ENCODE assay signal across 8 cellular contexts in the genomic region with DNA sequence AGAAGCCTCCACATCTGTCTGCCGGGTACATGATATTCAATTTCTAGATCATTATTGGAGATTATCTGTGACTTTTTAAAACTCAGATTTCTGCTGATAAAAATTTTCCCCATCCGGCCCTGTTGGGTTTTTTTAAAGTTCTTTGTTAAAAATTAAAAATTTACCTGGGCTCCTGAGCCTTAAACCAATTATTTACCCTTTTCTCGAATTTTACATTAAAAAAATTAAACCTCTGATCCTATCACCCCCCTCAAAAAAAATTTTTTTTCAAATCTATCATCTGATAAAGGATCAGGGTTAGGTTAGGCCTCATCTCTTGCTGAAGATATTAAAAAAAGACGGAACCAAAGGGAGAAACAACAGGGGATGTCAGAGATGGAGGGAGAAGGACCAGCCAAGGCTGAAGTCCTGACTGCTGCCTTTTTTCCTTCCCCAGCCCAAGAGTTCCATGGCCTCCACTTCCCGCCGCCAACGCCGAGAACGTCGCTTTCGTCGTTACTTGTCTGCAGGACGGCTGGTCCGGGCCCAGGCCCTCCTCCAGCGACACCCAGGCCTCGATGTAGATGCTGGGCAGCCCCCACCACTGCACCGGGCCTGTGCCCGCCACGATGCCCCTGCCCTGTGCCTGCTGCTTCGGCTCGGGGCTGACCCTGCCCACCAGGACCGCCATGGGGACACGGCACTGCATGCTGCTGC. TPM values are rescaled to one million over a fixed set of nuclear protein-coding genes. Genes with fewer than 3 reads are reported as not detected.
A peak's percentile ranks its signal among the peaks of the same experiment; 100 is the strongest.
DNase-seq lines count a peak whose midpoint lies in the region; ATAC-seq, FAIRE-seq and TF ChIP-seq lines count a peak whose summit lies in the region.

No MANE protein-coding gene starts in this region.

- peak overlapping the region; percentile 88 for H3K4me3 Mint-ChIP-seq in activated naive CD4-positive, alpha-beta T cell treated with anti-CD3 and anti-CD28 coated beads for 36 hours
- H3K4me3 Mint-ChIP-seq in type B pancreatic cell, result peak overlapping the region; percentile 90

- no peaks in the 10 kb centered on the region for H3K27me3 ChIP-seq in K562 (ENCODE audit: control insufficient read depth in 2 of 2, insufficient read depth in 2 of 2, low read length in 2 of 2)
- H3K27me3 ChIP-seq in lower lobe of right lung (ENCODE audit: low read depth), result no peaks in the 10 kb centered on the region

- peak; percentile 33 for ATAC-seq in K562
- ATAC-seq in lower lobe of right lung, result no peak
- ATAC-seq in HG03097 (IDR thresholded peaks at IDR 0.05; ENCODE audit: low FRiP score, unreplicated experiment), result no peak

- POLR2A ChIA-PET in K562 (lab: Yijun Ruan, JAX), result interaction anchor here (0.5 to 5.7 kb wide), 21 partner anchors 9 to 288 kb away, joined by 3 to 38 read pairs (median 4); a partner anchor contains a TSS

- peaks cover 30% of the 10 kb centered on the region for H3K79me2 ChIP-seq in K562 (ENCODE audit: control insufficient read depth, insufficient read depth, low read length)

- no peaks in the 10 kb centered on the region for H3K9me3 Mint-ChIP-seq in activated naive CD4-positive, alpha-beta T cell treated with anti-CD3 and anti-CD28 coated beads for 36 hours
- no peaks in the 10 kb centered on the region for H3K9me3 Mint-ChIP-seq in type B pancreatic cell

- no peaks in the 10 kb centered on the region for H4K20me1 ChIP-seq in K562 (replicated peaks; ENCODE audit: control insufficient read depth, insufficient read depth, low read length)

- BruUV-seq in K562 (replicated peaks; lab: Mats Ljungman, UMichigan), result TSS peak; percentile 59

- H3K4me1 ChIP-seq in K562 (replicated peaks in 1 of 2; ENCODE audit: control insufficient read depth in 2 of 2, insufficient read depth in 2 of 2, low read length in 2 of 2) (peaks cover 10 to 13% of the 10 kb centered on the region in 2 experiments; a peak in 4 of 5 replicates), lower lobe of right lung (peaks cover 42% of the 10 kb centered on the region)

- no peaks in the 10 kb centered on the region for H3K9me3 ChIP-seq in K562 (replicated peaks; ENCODE audit: control insufficient read depth, insufficient read depth, low read depth, low read length)
- no peaks in the 10 kb centered on the region for H3K9me3 ChIP-seq in lower lobe of right lung

- H2AFZ ChIP-seq in K562 (ENCODE audit: low read depth, low read length), result peak overlapping the region; percentile 76

- peak overlapping the region; percentile 96 for H3K4me2 ChIP-seq in K562 (ENCODE audit: insufficient read depth, low read length)

- peaks cover 43% of the 10 kb centered on the region for H3K4me1 Mint-ChIP-seq in activated naive CD4-positive, alpha-beta T cell treated with anti-CD3 and anti-CD28 coated beads for 36 hours (ENCODE audit: low read depth)
- peaks cover 17% of the 10 kb centered on the region for H3K4me1 Mint-ChIP-seq in type B pancreatic cell (ENCODE audit: unreplicated experiment)

- H3K27me3 Mint-ChIP-seq in activated naive CD4-positive, alpha-beta T cell treated with anti-CD3 and anti-CD28 coated beads for 36 hours (ENCODE audit: low read depth), result no peaks in the 10 kb centered on the region
- H3K27me3 Mint-ChIP-seq in type B pancreatic cell, result no peaks in the 10 kb centered on the region

- H3K9me1 ChIP-seq in K562 (ENCODE audit: control insufficient read depth, insufficient read depth, low read length), result no peaks in the 10 kb centered on the region

- H3K4me3 ChIP-seq in K562, result peak overlapping the region; percentile 52
- peak overlapping the region; percentile 57 for H3K4me3 ChIP-seq in lower lobe of right lung

- H3K27ac Mint-ChIP-seq in activated naive CD4-positive, alpha-beta T cell treated with anti-CD3 and anti-CD28 coated beads for 36 hours, result peak overlapping the region; percentile 94
- H3K27ac Mint-ChIP-seq in type B pancreatic cell, result peak overlapping the region; percentile 85

- H3K9ac ChIP-seq in K562 (ENCODE audit: insufficient read depth in 1 of 2, low read depth in 2 of 2, low read length in 2 of 2), result peak overlapping the region; percentile 91 to 96

- TF ChIP-seq RAD21 in K562 (CRISPR knock-in tag; conservative IDR thresholded peaks at IDR 0.05 in 1 of 2, IDR thresholded peaks at IDR 0.05 in 1 of 2), result no peak

- 14% methylated on average over 23 of the region's 23 CpGs for WGBS in K562 (ENCODE audit: insufficient coverage, low coverage, missing lambda C conversion rate)

- H3K36me3 Mint-ChIP-seq in activated naive CD4-positive, alpha-beta T cell treated with anti-CD3 and anti-CD28 coated beads for 36 hours (ENCODE audit: low read depth), result peaks cover 8% of the 10 kb centered on the region
- H3K36me3 Mint-ChIP-seq in type B pancreatic cell, result peaks cover 6% of the 10 kb centered on the region

- DNase-seq in activated naive CD4-positive, alpha-beta T cell treated with anti-CD3 and anti-CD28 coated beads for 36 hours, result no peak
- no peak for DNase-seq in activated naive CD4-positive, alpha-beta T cell (lab: John Stamatoyannopoulos, UW)
- DNase-seq in K562 (ENCODE audit: extremely low read depth in 1 of 4, low spot score in 3 of 4) (peak in 3 of 4 experiments; percentile 33 to 50 (median 45)), lower lobe of right lung (peak; percentile 53), type B pancreatic cell (ENCODE audit: extremely low spot score, unreplicated experiment) (no peak), NCI-H187 (lab: John Stamatoyannopoulos, UW) (no peak)
- DNase-seq in stimulated activated CD4-positive, alpha-beta T cell treated with anti-CD3 and anti-CD28 coated beads, Interleukin-4, amount 100 ng/mL, for 1 hour, result no peak

- FAIRE-seq in K562 (lab: Jason Lieb, UNC), result no peak

- peaks cover 35% of the 10 kb centered on the region for H3K36me3 ChIP-seq in K562 (ENCODE audit: control insufficient read depth, insufficient read depth, low read length)
- H3K36me3 ChIP-seq in lower lobe of right lung, result peaks cover 29% of the 10 kb centered on the region

- TF ChIP-seq EP300 in K562 (IDR thresholded peaks at IDR 0.05; ENCODE audit: low read length), result 0 out of 2 replicates have a peak, but pooled peaks have one; percentile 9

- CTCF ChIA-PET in activated naive CD4-positive, alpha-beta T cell treated with anti-CD3 and anti-CD28 coated beads for 36 hours (lab: Charles Lee), result interaction anchor here (0.7 to 22.5 kb wide), 6 partner anchors 13 to 60 kb away, joined by 3 to 604 read pairs (median 7); a partner anchor contains a TSS
- CTCF ChIA-PET in K562 (lab: Yijun Ruan, JAX; ENCODE audit: low intra/inter-chr PET ratio), result interaction anchor here (0.5 to 2.3 kb wide), 6 partner anchors 32 to 1039 kb away, joined by 3 to 78 read pairs (median 4); no protein-coding TSS in a partner anchor

- no peak; the same call in 1 of the 2 replicates for TF ChIP-seq POLR2A in K562 (conservative IDR thresholded peaks at IDR 0.05)

- in situ Hi-C loops in K562 (cut with MboI), result loop anchor here (5.0 to 25.0 kb wide), 3 partner anchors 49 to 1414 kb away; a partner anchor contains a TSS

- intact Hi-C loops in activated naive CD4-positive, alpha-beta T cell treated with anti-CD3 and anti-CD28 coated beads for 36 hours (cut with micrococcal nuclease), result loop anchor here (1.0 to 10.0 kb wide), 11 partner anchors 20 to 647 kb away; a partner anchor contains a TSS
- intact Hi-C loops in K562 (cut with micrococcal nuclease) (loop anchor here (1.0 to 10.0 kb wide), 7 partner anchors 33 to 314 kb away; a partner anchor contains a TSS), lower lobe of right lung (cut with DNase I) (loop anchor here (10.0 kb wide), 1 partner anchor 47 kb away; a partner anchor contains a TSS)

- H3K27ac ChIP-seq in K562 (ENCODE audit: extremely low read depth, low read depth, low read length), result peak overlapping the region; percentile 81
- peak overlapping the region; percentile 89 for H3K27ac ChIP-seq in lower lobe of right lung

- no peak for TF ChIP-seq CTCF in K562 (IDR thresholded peaks at IDR 0.05 in 2 of 3, conservative IDR thresholded peaks at IDR 0.05 in 1 of 3; ENCODE audit: insufficient read depth in 2 of 3, low read depth in 1 of 3, low read length in 3 of 3)
- TF ChIP-seq CTCF in lower lobe of right lung (IDR thresholded peaks at IDR 0.05), result no peak
- no peak for TF ChIP-seq CTCF in type B pancreatic cell (conservative IDR thresholded peaks at IDR 0.05)

RNA-seq across cellular contexts. Expression of a gene that starts 0.5 kb away (rescaled TPM):
- 10 to 100 TPM; 20.4 to 20.6 TPM for total RNA-seq in activated naive CD4-positive, alpha-beta T cell treated with anti-CD3 and anti-CD28 coated beads for 36 hours
- 6.9 and 18.5 TPM in 2 replicates for total RNA-seq in K562 (2011; cell fraction: chromatin; rRNA removed; ENCODE audit: low replicate concordance)
- total RNA-seq in K562 (2011; cell fraction: nucleolus; rRNA removed), result 18.0 and 22.0 TPM in 2 replicates
- 8.6 and 12.2 TPM in 2 replicates for total RNA-seq in K562 (2011; cell fraction: nucleoplasm; rRNA removed)
- 32.9 and 33.1 TPM in 2 replicates for total RNA-seq in K562 (2014; rRNA removed)
- 5.8 and 7.6 TPM in 2 replicates for total RNA-seq in K562 (2014; rRNA removed; fragmentation: Illumina TruSeq; extraction: Trizol)
- total RNA-seq in K562 (2015; rRNA removed; fragmentation: Illumina TruSeq; extraction: Trizol), result 17.0 and 18.1 TPM in 2 replicates
- 24.7 and 28.7 TPM in 2 replicates for total RNA-seq in K562 (2021)
- polyA plus RNA-seq in K562 (2011; rRNA removed), result 5.7 and 9.0 TPM in 2 replicates
- polyA plus RNA-seq in K562 (2011; cell fraction: cytosol; rRNA removed), result 14.1 and 38.6 TPM in 2 replicates
- 22.5 and 31.4 TPM in 2 replicates for polyA plus RNA-seq in K562 (2011; cell fraction: nucleus; rRNA removed)
- 16.3 and 46.1 TPM in 2 replicates for polyA plus RNA-seq in K562 (2012)
- 4.3 and 14.0 TPM in 2 replicates for polyA plus RNA-seq in K562 (2014; fragmentation: Illumina TruSeq; extraction: Trizol)
- polyA plus RNA-seq in K562 (2014; fragmentation: Nextera tagmentation; extraction: Ambion mirVana), result under 1 TPM; 0.49 to 0.59 TPM
- polyA plus RNA-seq in K562 (2014; rRNA removed), result 26.6 and 32.6 TPM in 2 replicates
- polyA minus RNA-seq in K562 (2011; rRNA and poly(A)+ RNA removed), result 2.6 and 2.7 TPM in 2 replicates
- 9.0 and 12.8 TPM in 2 replicates for polyA minus RNA-seq in K562 (2011; cell fraction: cytosol; rRNA and poly(A)+ RNA removed)
- polyA minus RNA-seq in K562 (2011; cell fraction: nucleus; rRNA and poly(A)+ RNA removed), result 6.3 and 8.0 TPM in 2 replicates
- 17.8 TPM for total RNA-seq in lower lobe of right lung
- total RNA-seq in type B pancreatic cell (ENCODE audit: low replicate concordance), result 21.1 and 24.2 TPM in 2 replicates

RNA-seq across cellular contexts. Expression of a gene that starts 1.5 kb away (rescaled TPM):
- total RNA-seq in activated naive CD4-positive, alpha-beta T cell treated with anti-CD3 and anti-CD28 coated beads for 36 hours, result 1 to 10 TPM; 1.2 to 1.4 TPM
- 1.9 and 2.5 TPM in 2 replicates for total RNA-seq in K562 (2011; cell fraction: chromatin; rRNA removed; ENCODE audit: low replicate concordance)
- total RNA-seq in K562 (2011; cell fraction: nucleolus; rRNA removed), result 1.6 and 1.7 TPM in 2 replicates
- total RNA-seq in K562 (2011; cell fraction: nucleoplasm; rRNA removed), result 1.5 and 3.5 TPM in 2 replicates
- total RNA-seq in K562 (2014; rRNA removed) (0.12 and 0.14 TPM in 2 replicates), K562 (2014; rRNA removed; fragmentation: Illumina TruSeq; extraction: Trizol) (0.29 and 0.32 TPM in 2 replicates), K562 (2015; rRNA removed; fragmentation: Illumina TruSeq; extraction: Trizol) (0.33 and 0.57 TPM in 2 replicates), K562 (2021) (0.47 and 0.49 TPM in 2 replicates), lower lobe of right lung (1.6 TPM), type B pancreatic cell (ENCODE audit: low replicate concordance) (1.6 and 5.9 TPM in 2 replicates)
- polyA plus RNA-seq in K562 (2011; rRNA removed) (1.0 and 1.5 TPM in 2 replicates), K562 (2014; fragmentation: Illumina TruSeq; extraction: Trizol) (0.55 and 1.1 TPM in 2 replicates), K562 (2014; fragmentation: Nextera tagmentation; extraction: Ambion mirVana) (under 1 TPM; 0.15 to 0.17 TPM), K562 (2014; rRNA removed) (0.38 and 0.78 TPM in 2 replicates)
- 0.81 and 1.3 TPM in 2 replicates for polyA plus RNA-seq in K562 (2011; cell fraction: cytosol; rRNA removed)
- polyA plus RNA-seq in K562 (2011; cell fraction: nucleus; rRNA removed), result 1.6 and 1.9 TPM in 2 replicates
- polyA plus RNA-seq in K562 (2012), result 0.68 and 0.72 TPM in 2 replicates
- polyA minus RNA-seq in K562 (2011; rRNA and poly(A)+ RNA removed), result 0.28 and 0.60 TPM in 2 replicates
- polyA minus RNA-seq in K562 (2011; cell fraction: cytosol; rRNA and poly(A)+ RNA removed), result not detected in 2 replicates
- 0.44 TPM in 1 of 2 replicates, not detected in the other for polyA minus RNA-seq in K562 (2011; cell fraction: nucleus; rRNA and poly(A)+ RNA removed)

RNA-seq across cellular contexts. Expression of a gene that starts 6.1 kb away (rescaled TPM):
- total RNA-seq in activated naive CD4-positive, alpha-beta T cell treated with anti-CD3 and anti-CD28 coated beads for 36 hours, result 100 to 1,000 TPM; 600 to 624 TPM
- total RNA-seq in K562 (2011; cell fraction: chromatin; rRNA removed; ENCODE audit: low replicate concordance), result 951 and 1,610 TPM in 2 replicates
- 907 and 916 TPM in 2 replicates for total RNA-seq in K562 (2011; cell fraction: nucleolus; rRNA removed)
- total RNA-seq in K562 (2011; cell fraction: nucleoplasm; rRNA removed), result 1,013 and 1,191 TPM in 2 replicates
- total RNA-seq in K562 (2014; rRNA removed), result 769 and 923 TPM in 2 replicates
- total RNA-seq in K562 (2014; rRNA removed; fragmentation: Illumina TruSeq; extraction: Trizol), result 541 and 592 TPM in 2 replicates
- 468 and 485 TPM in 2 replicates for total RNA-seq in K562 (2015; rRNA removed; fragmentation: Illumina TruSeq; extraction: Trizol)
- 539 and 597 TPM in 2 replicates for total RNA-seq in K562 (2021)
- 665 and 668 TPM in 2 replicates for polyA plus RNA-seq in K562 (2011; rRNA removed)
- polyA plus RNA-seq in K562 (2011; cell fraction: cytosol; rRNA removed), result 781 and 900 TPM in 2 replicates
- polyA plus RNA-seq in K562 (2011; cell fraction: nucleus; rRNA removed), result 1,075 and 1,764 TPM in 2 replicates
- polyA plus RNA-seq in K562 (2012), result 515 and 679 TPM in 2 replicates
- 542 and 628 TPM in 2 replicates for polyA plus RNA-seq in K562 (2014; fragmentation: Illumina TruSeq; extraction: Trizol)
- polyA plus RNA-seq in K562 (2014; fragmentation: Nextera tagmentation; extraction: Ambion mirVana), result 100 to 1,000 TPM; 479 to 565 TPM
- polyA plus RNA-seq in K562 (2014; rRNA removed), result 869 and 906 TPM in 2 replicates
- 782 and 1,359 TPM in 2 replicates for polyA minus RNA-seq in K562 (2011; rRNA and poly(A)+ RNA removed)
- polyA minus RNA-seq in K562 (2011; cell fraction: cytosol; rRNA and poly(A)+ RNA removed), result 345 and 506 TPM in 2 replicates
- 336 and 420 TPM in 2 replicates for polyA minus RNA-seq in K562 (2011; cell fraction: nucleus; rRNA and poly(A)+ RNA removed)
- total RNA-seq in lower lobe of right lung, result 265 TPM
- total RNA-seq in type B pancreatic cell (ENCODE audit: low replicate concordance), result 410 and 636 TPM in 2 replicates

RNA-seq across cellular contexts. Expression of a gene that starts 19.1 kb away (rescaled TPM):
- total RNA-seq in activated naive CD4-positive, alpha-beta T cell treated with anti-CD3 and anti-CD28 coated beads for 36 hours, result not detected
- not detected in 2 replicates for total RNA-seq in K562 (2011; cell fraction: chromatin; rRNA removed; ENCODE audit: low replicate concordance)
- not detected in 2 replicates for total RNA-seq in K562 (2011; cell fraction: nucleolus; rRNA removed)
- not detected in 2 replicates for total RNA-seq in K562 (2011; cell fraction: nucleoplasm; rRNA removed)
- not detected in 2 replicates for total RNA-seq in K562 (2014; rRNA removed)
- total RNA-seq in K562 (2014; rRNA removed; fragmentation: Illumina TruSeq; extraction: Trizol), result not detected in 2 replicates
- not detected in 2 replicates for total RNA-seq in K562 (2015; rRNA removed; fragmentation: Illumina TruSeq; extraction: Trizol)
- total RNA-seq in K562 (2021), result not detected in 2 replicates
- not detected in 2 replicates for polyA plus RNA-seq in K562 (2011; rRNA removed)
- polyA plus RNA-seq in K562 (2011; cell fraction: cytosol; rRNA removed), result not detected in 2 replicates
- polyA plus RNA-seq in K562 (2011; cell fraction: nucleus; rRNA removed), result not detected in 2 replicates
- 0.11 TPM in 1 of 2 replicates, not detected in the other for polyA plus RNA-seq in K562 (2012)
- not detected in 2 replicates for polyA plus RNA-seq in K562 (2014; fragmentation: Illumina TruSeq; extraction: Trizol)
- polyA plus RNA-seq in K562 (2014; fragmentation: Nextera tagmentation; extraction: Ambion mirVana), result not detected
- not detected in 2 replicates for polyA plus RNA-seq in K562 (2014; rRNA removed)
- not detected in 2 replicates for polyA minus RNA-seq in K562 (2011; rRNA and poly(A)+ RNA removed)
- not detected in 2 replicates for polyA minus RNA-seq in K562 (2011; cell fraction: cytosol; rRNA and poly(A)+ RNA removed)
- polyA minus RNA-seq in K562 (2011; cell fraction: nucleus; rRNA and poly(A)+ RNA removed), result not detected in 2 replicates
- total RNA-seq in lower lobe of right lung, result not detected
- not detected in 2 replicates for total RNA-seq in type B pancreatic cell (ENCODE audit: low replicate concordance)

RNA-seq across cellular contexts. Expression of a gene that starts 24.2 kb away (rescaled TPM):
- total RNA-seq in activated naive CD4-positive, alpha-beta T cell treated with anti-CD3 and anti-CD28 coated beads for 36 hours, result 100 to 1,000 TPM; 165 to 173 TPM
- not detected in 2 replicates for total RNA-seq in K562 (2011; cell fraction: chromatin; rRNA removed; ENCODE audit: low replicate concordance)
- total RNA-seq in K562 (2011; cell fraction: nucleolus; rRNA removed), result not detected in 2 replicates
- total RNA-seq in K562 (2011; cell fraction: nucleoplasm; rRNA removed), result not detected in 2 replicates
- total RNA-seq in K562 (2014; rRNA removed) (not detected in 2 replicates), K562 (2014; rRNA removed; fragmentation: Illumina TruSeq; extraction: Trizol) (not detected in 2 replicates), K562 (2015; rRNA removed; fragmentation: Illumina TruSeq; extraction: Trizol) (not detected in 2 replicates), K562 (2021) (0.80 and 0.87 TPM in 2 replicates), lower lobe of right lung (not detected), type B pancreatic cell (ENCODE audit: low replicate concordance) (0.22 TPM in 1 of 2 replicates, not detected in the other)
- polyA plus RNA-seq in K562 (2011; rRNA removed) (not detected in 2 replicates), K562 (2014; fragmentation: Illumina TruSeq; extraction: Trizol) (not detected in 2 replicates), K562 (2014; fragmentation: Nextera tagmentation; extraction: Ambion mirVana) (not detected), K562 (2014; rRNA removed) (not detected in 2 replicates)
- not detected in 2 replicates for polyA plus RNA-seq in K562 (2011; cell fraction: cytosol; rRNA removed)
- 0.07 and 0.11 TPM in 2 replicates for polyA plus RNA-seq in K562 (2011; cell fraction: nucleus; rRNA removed)
- 0.17 TPM in 1 of 2 replicates, not detected in the other for polyA plus RNA-seq in K562 (2012)
- not detected in 2 replicates for polyA minus RNA-seq in K562 (2011; rRNA and poly(A)+ RNA removed)
- polyA minus RNA-seq in K562 (2011; cell fraction: cytosol; rRNA and poly(A)+ RNA removed), result not detected in 2 replicates
- polyA minus RNA-seq in K562 (2011; cell fraction: nucleus; rRNA and poly(A)+ RNA removed), result not detected in 2 replicates

Comparison
In these comparisons a context has a peak if more than half of its experiments do, and no peak if none do; other contexts are left out.
1. DNase-seq: peak in K562 (3 of 4) and lower lobe of right lung (single experiment); none in activated naive CD4-positive, alpha-beta T cell treated with anti-CD3 and anti-CD28 coated beads for 36 hours (single experiment), activated naive CD4-positive, alpha-beta T cell (0 of 4), type B pancreatic cell (single experiment), NCI-H187 (0 of 2) and stimulated activated CD4-positive, alpha-beta T cell treated with anti-CD3 and anti-CD28 coated beads, Interleukin-4, amount 100 ng/mL, for 1 hour (single experiment).